6 cellular contexts compared by ENCODE assay signal in the genomic region with DNA sequence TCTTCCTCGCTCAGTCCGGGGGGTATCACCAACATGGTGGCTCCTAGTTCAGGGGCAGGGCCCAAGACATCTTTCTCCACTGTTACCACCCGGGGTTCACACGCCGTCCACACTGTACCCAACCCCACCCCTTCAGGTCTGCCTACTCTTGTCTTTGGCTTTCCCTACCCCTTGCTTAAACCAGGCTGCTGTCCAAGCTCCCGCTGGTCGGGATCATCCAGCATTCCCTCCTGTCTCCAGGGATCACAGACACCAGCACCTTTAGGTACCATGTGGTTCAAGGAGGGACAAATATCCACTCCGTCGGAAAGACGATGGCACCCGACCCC. TPM values are rescaled to one million over a fixed set of nuclear protein-coding genes. Genes with fewer than 3 reads are reported as not detected.
A peak's percentile ranks its signal among the peaks of the same experiment; 100 is the strongest.
DNase-seq lines count a peak whose midpoint lies in the region; ATAC-seq and TF ChIP-seq lines count a peak whose summit lies in the region.

No MANE protein-coding gene starts in this region.

- CTCF ChIA-PET in HCT116 (lab: Charles Lee) = no interaction called here

- H3K27ac ChIP-seq in HCT116 (ENCODE audit: low read depth, low read length) (peak overlapping the region; percentile 76), mucosa of rectum (ENCODE audit: low read depth in 2 of 2, low read length in 2 of 2) (peak overlapping the region; percentile 77 to 87)

- POLR2A ChIA-PET in HCT116 (lab: Charles Lee) = interaction anchor here (1.2 to 1.8 kb wide), 2 partner anchors 10 to 13 kb away, joined by 3 to 9 read pairs; a partner anchor contains a TSS

- peaks cover 14 to 17% of the 10 kb centered on the region in 2 experiments for H3K4me1 ChIP-seq in HCT116 (ENCODE audit: control insufficient read depth in 1 of 2, insufficient read depth in 2 of 2, low read length in 2 of 2)
- peaks cover 14 to 17% of the 10 kb centered on the region in 2 donors for H3K4me1 ChIP-seq in mucosa of rectum (ENCODE audit: control insufficient read depth in 2 of 2, insufficient read depth in 2 of 2, low read length in 2 of 2)

- H2AFZ ChIP-seq in HCT116 (ENCODE audit: low read depth, low read length, poor library complexity, severe bottlenecking) = no peak overlapping the region

- no peaks in the 10 kb centered on the region for H3K9me2 ChIP-seq in HCT116 (ENCODE audit: insufficient read depth)

- H3K4me1 Mint-ChIP-seq in activated naive CD8-positive, alpha-beta T cell treated with anti-CD3 and anti-CD28 coated beads, Interleukin-2, amount 50 U/mL, for 24 hours = peaks cover 34% of the 10 kb centered on the region

- H3K36me3 ChIP-seq in HCT116 (ENCODE audit: control insufficient read depth in 1 of 2, insufficient read depth in 2 of 2, low read length in 2 of 2) (peaks cover 45 to 50% of the 10 kb centered on the region in 2 experiments), mucosa of rectum (ENCODE audit: control insufficient read depth in 2 of 2, insufficient read depth in 2 of 2, low read length in 2 of 2) (peaks cover 51 to 56% of the 10 kb centered on the region in 2 donors)

- DNase-seq in HCT116 (ENCODE audit: low read depth, low spot score) (no peak), NCI-H1105 treated with DMSO at 0.1 percent for 48 hours (lab: John Stamatoyannopoulos, UW) (no peak), foreskin melanocyte (no peak)
- no peak for DNase-seq in activated naive CD8-positive, alpha-beta T cell treated with anti-CD3 and anti-CD28 coated beads, Interleukin-2, amount 50 U/mL, for 24 hours

- H3K4me3 Mint-ChIP-seq in activated naive CD8-positive, alpha-beta T cell treated with anti-CD3 and anti-CD28 coated beads, Interleukin-2, amount 50 U/mL, for 24 hours = peak overlapping the region; percentile 98

- no peaks in the 10 kb centered on the region for H3K27me3 Mint-ChIP-seq in activated naive CD8-positive, alpha-beta T cell treated with anti-CD3 and anti-CD28 coated beads, Interleukin-2, amount 50 U/mL, for 24 hours

- H3K9me3 ChIP-seq in HCT116 (ENCODE audit: control insufficient read depth in 1 of 2, insufficient read depth in 1 of 2, low read depth in 1 of 2, low read length in 2 of 2) = no peaks in the 10 kb centered on the region
- H3K9me3 ChIP-seq in mucosa of rectum (ENCODE audit: control insufficient read depth in 2 of 2, low read length in 2 of 2) = no peaks in the 10 kb centered on the region

- RAD21 ChIA-PET in HCT116 (lab: Charles Lee; ENCODE audit: low non-redundant PET in 1 of 2, low total read pairs in 2 of 2, uncharacterized antibody in 2 of 2, unreplicated experiment in 2 of 2) = interaction anchor here (0.5 to 1.5 kb wide), 2 partner anchors 13 to 128 kb away, joined by 4 to 7 read pairs; a partner anchor contains a TSS

- peaks cover 53% of the 10 kb centered on the region for H3K36me3 Mint-ChIP-seq in activated naive CD8-positive, alpha-beta T cell treated with anti-CD3 and anti-CD28 coated beads, Interleukin-2, amount 50 U/mL, for 24 hours (ENCODE audit: low read depth)

- H3K27me3 ChIP-seq in HCT116 (ENCODE audit: insufficient read depth, low read length) = no peaks in the 10 kb centered on the region
- H3K27me3 ChIP-seq in mucosa of rectum (ENCODE audit: control insufficient read depth in 2 of 2, insufficient read depth in 2 of 2, low read length in 2 of 2) = no peaks in the 10 kb centered on the region

- peak overlapping the region; percentile 95 for H3K9ac ChIP-seq in HCT116 (ENCODE audit: low read length)
- H3K9ac ChIP-seq in mucosa of rectum (ENCODE audit: low read depth in 1 of 2, low read length in 2 of 2) = peak overlapping the region; percentile 94 to 98

- BruUV-seq in HCT116 (replicated peaks; lab: Mats Ljungman, UMichigan) = no TSS peak

- ATAC-seq in HCT116 = peak; percentile 20
- no peak for ATAC-seq in activated naive CD8-positive, alpha-beta T cell treated with anti-CD3 and anti-CD28 coated beads, Interleukin-2, amount 50 U/mL, for 24 hours
- no peak for ATAC-seq in HG03378 (IDR thresholded peaks at IDR 0.05; ENCODE audit: unreplicated experiment)

- peak overlapping the region; percentile 92 for H3K4me2 ChIP-seq in HCT116 (ENCODE audit: low read length)

- no peaks in the 10 kb centered on the region for H4K20me1 ChIP-seq in HCT116 (ENCODE audit: insufficient read depth)

- peak overlapping the region; percentile 93 for H3K27ac Mint-ChIP-seq in activated naive CD8-positive, alpha-beta T cell treated with anti-CD3 and anti-CD28 coated beads, Interleukin-2, amount 50 U/mL, for 24 hours

- peaks cover 41% of the 10 kb centered on the region for H3K79me2 ChIP-seq in HCT116 (ENCODE audit: insufficient read depth, low read length)

- H3K4me3 ChIP-seq in HCT116 (replicated peaks in 1 of 2; ENCODE audit: low read depth in 1 of 2, low read length in 2 of 2) = peak overlapping the region; percentile 95 to 100
- H3K4me3 ChIP-seq in mucosa of rectum (ENCODE audit: low read length in 2 of 2) = peak overlapping the region; percentile 90 to 99

- TF ChIP-seq CTCF in HCT116 (IDR thresholded peaks at IDR 0.05 in 2 of 3, conservative IDR thresholded peaks at IDR 0.05 in 1 of 3; ENCODE audit: borderline replicate concordance in 1 of 3, insufficient read depth in 1 of 3, low read depth in 2 of 3, low read length in 2 of 3) = no peak

- no peaks in the 10 kb centered on the region for H3K9me3 Mint-ChIP-seq in activated naive CD8-positive, alpha-beta T cell treated with anti-CD3 and anti-CD28 coated beads, Interleukin-2, amount 50 U/mL, for 24 hours

- no peak for TF ChIP-seq POLR2A in HCT116 (IDR thresholded peaks at IDR 0.05; ENCODE audit: borderline replicate concordance, extremely low read depth, insufficient read depth, insufficient read length)

- intact Hi-C loops in HCT116 (cut with micrococcal nuclease) = no loop called here

- TF ChIP-seq RAD21 in HCT116 (IDR thresholded peaks at IDR 0.05; ENCODE audit: low read depth) = no peak

TF ChIP-seq in HCT116, 20 proteins besides CTCF, POLR2A, EP300 and RAD21:
- no peak for TF ChIP-seq EZH2 (IDR thresholded peaks at IDR 0.05)
- no peak for TF ChIP-seq ZFX (IDR thresholded peaks at IDR 0.05)
- TF ChIP-seq TCF7L2 (IDR thresholded peaks at IDR 0.05; ENCODE audit: borderline replicate concordance, extremely low read depth, insufficient read depth, insufficient read length) = no peak
- TF ChIP-seq, protein P1, sequence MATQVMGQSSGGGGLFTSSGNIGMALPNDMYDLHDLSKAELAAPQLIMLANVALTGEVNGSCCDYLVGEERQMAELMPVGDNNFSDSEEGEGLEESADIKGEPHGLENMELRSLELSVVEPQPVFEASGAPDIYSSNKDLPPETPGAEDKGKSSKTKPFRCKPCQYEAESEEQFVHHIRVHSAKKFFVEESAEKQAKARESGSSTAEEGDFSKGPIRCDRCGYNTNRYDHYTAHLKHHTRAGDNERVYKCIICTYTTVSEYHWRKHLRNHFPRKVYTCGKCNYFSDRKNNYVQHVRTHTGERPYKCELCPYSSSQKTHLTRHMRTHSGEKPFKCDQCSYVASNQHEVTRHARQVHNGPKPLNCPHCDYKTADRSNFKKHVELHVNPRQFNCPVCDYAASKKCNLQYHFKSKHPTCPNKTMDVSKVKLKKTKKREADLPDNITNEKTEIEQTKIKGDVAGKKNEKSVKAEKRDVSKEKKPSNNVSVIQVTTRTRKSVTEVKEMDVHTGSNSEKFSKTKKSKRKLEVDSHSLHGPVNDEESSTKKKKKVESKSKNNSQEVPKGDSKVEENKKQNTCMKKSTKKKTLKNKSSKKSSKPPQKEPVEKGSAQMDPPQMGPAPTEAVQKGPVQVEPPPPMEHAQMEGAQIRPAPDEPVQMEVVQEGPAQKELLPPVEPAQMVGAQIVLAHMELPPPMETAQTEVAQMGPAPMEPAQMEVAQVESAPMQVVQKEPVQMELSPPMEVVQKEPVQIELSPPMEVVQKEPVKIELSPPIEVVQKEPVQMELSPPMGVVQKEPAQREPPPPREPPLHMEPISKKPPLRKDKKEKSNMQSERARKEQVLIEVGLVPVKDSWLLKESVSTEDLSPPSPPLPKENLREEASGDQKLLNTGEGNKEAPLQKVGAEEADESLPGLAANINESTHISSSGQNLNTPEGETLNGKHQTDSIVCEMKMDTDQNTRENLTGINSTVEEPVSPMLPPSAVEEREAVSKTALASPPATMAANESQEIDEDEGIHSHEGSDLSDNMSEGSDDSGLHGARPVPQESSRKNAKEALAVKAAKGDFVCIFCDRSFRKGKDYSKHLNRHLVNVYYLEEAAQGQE (IDR thresholded peaks at IDR 0.05; ENCODE audit: low read depth) = no peak
- TF ChIP-seq SRF (IDR thresholded peaks at IDR 0.05; ENCODE audit: low read depth) = no peak
- TF ChIP-seq JUND (IDR thresholded peaks at IDR 0.05) = no peak
- TF ChIP-seq FOSL1 (IDR thresholded peaks at IDR 0.05; ENCODE audit: low read depth) = no peak
- TF ChIP-seq POLR2AphosphoS5 (IDR thresholded peaks at IDR 0.05; ENCODE audit: low read depth, low read length) = no peak
- no peak for TF ChIP-seq EGR1 (IDR thresholded peaks at IDR 0.05; ENCODE audit: low read depth)
- TF ChIP-seq ZNF274 (IDR thresholded peaks at IDR 0.05; ENCODE audit: low read depth, low read length) = no peak
- TF ChIP-seq CEBPB (IDR thresholded peaks at IDR 0.05; ENCODE audit: low read depth) = no peak
- no peak for TF ChIP-seq SIN3A (IDR thresholded peaks at IDR 0.05; ENCODE audit: low read depth)
- no peak for TF ChIP-seq YY1 (IDR thresholded peaks at IDR 0.05; ENCODE audit: extremely low read depth, insufficient replicate concordance, low read depth, low read length)
- TF ChIP-seq EZH2phosphoT487 (IDR thresholded peaks at IDR 0.05; ENCODE audit: borderline replicate concordance) = no peak
- no peak for TF ChIP-seq SP1 (IDR thresholded peaks at IDR 0.05; ENCODE audit: low read depth)
- no peak for TF ChIP-seq CBX3 (IDR thresholded peaks at IDR 0.05; ENCODE audit: low read depth)

RNA-seq across cellular contexts. Expression of a gene that starts 0.4 kb away (rescaled TPM):
- total RNA-seq in HCT116 (2021; ENCODE audit: unreplicated experiment) = 68.3 TPM
- 79.4 and 88.7 TPM in 2 replicates for polyA plus RNA-seq in HCT116 (2012)

RNA-seq across cellular contexts. Expression of a gene that starts 0.6 kb away (rescaled TPM):
- total RNA-seq in HCT116 (2021; ENCODE audit: unreplicated experiment) = 68.0 TPM
- 42.8 and 49.2 TPM in 2 replicates for polyA plus RNA-seq in HCT116 (2012)

RNA-seq across cellular contexts. Expression of a gene that starts 12.5 kb away (rescaled TPM):
- total RNA-seq in HCT116 (2021; ENCODE audit: unreplicated experiment) = 1.5 TPM
- 1.8 and 2.0 TPM in 2 replicates for polyA plus RNA-seq in HCT116 (2012)

RNA-seq across cellular contexts. Expression of a gene that starts 13.6 kb away (rescaled TPM):
- 16.4 TPM for total RNA-seq in HCT116 (2021; ENCODE audit: unreplicated experiment)
- polyA plus RNA-seq in HCT116 (2012) = 18.6 and 23.7 TPM in 2 replicates

RNA-seq across cellular contexts. Expression of a gene that starts 23.5 kb away (rescaled TPM):
- total RNA-seq in HCT116 (2021; ENCODE audit: unreplicated experiment) = 5.1 TPM
- 2.1 and 3.5 TPM in 2 replicates for polyA plus RNA-seq in HCT116 (2012)
